Comparison of ENCODE assay signal across 1 cellular context in the genomic region with DNA sequence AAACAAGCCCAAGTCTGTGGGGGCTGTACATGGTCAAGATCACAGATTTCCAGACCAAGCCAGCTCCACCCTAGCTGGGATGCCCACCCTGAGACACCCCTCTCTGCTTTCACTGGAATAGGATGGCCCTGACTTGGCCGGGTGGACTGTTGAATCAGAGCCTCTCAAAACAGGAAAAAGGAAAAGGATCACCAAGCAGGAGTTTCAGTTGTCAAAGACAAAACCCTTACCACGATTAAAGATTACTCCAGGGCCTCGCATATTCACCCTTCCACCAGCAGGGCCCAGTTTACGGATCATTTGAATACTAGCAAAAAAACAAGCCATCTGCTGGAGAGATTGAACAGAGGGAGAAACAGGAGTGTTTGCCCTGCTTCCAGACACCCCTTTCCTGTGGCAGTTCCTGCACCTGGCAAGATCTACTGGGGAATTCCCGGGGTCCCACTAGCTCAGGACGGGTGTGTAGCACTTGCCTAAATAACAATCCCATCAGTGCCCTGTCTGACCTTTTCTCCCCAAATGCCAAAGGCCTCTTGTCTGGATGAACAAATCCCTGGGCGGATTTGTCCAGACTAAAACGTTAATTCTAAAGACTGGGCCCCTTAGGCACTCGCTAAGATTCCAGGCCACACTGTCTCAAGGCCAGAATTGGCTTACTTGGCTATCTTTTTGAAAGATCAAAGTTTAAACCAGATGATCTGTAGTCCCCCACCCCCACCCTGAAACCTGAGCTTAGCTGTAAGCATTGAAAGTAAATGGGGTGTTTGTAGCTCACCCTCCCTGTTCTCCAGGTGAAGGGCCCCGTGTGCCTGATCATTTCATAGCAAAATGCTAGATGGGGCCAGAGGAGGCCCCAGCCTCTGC.
A peak's percentile ranks its signal among the peaks of the same experiment; 100 is the strongest.
TF ChIP-seq lines count a peak whose summit lies in the region.

No MANE protein-coding gene starts in this region.

TF ChIP-seq in HEK293, 187 proteins besides CTCF, POLR2A, EP300 and RAD21 (continued from another document):
- TF ChIP-seq, protein P1, sequence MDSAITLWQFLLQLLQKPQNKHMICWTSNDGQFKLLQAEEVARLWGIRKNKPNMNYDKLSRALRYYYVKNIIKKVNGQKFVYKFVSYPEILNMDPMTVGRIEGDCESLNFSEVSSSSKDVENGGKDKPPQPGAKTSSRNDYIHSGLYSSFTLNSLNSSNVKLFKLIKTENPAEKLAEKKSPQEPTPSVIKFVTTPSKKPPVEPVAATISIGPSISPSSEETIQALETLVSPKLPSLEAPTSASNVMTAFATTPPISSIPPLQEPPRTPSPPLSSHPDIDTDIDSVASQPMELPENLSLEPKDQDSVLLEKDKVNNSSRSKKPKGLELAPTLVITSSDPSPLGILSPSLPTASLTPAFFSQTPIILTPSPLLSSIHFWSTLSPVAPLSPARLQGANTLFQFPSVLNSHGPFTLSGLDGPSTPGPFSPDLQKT (IDR thresholded peaks at IDR 0.05; ENCODE audit: borderline replicate concordance, low read depth, low read length) = no peak
- peak; percentile 61 for TF ChIP-seq WT1 (tag by site-specific recombination; IDR thresholded peaks at IDR 0.05)
- TF ChIP-seq ZNF596 (tag by site-specific recombination; IDR thresholded peaks at IDR 0.05) = no peak
- TF ChIP-seq ZBTB49 (tag by site-specific recombination; IDR thresholded peaks at IDR 0.05; ENCODE audit: low read depth) = no peak
- TF ChIP-seq ZBTB17 (tag by site-specific recombination; IDR thresholded peaks at IDR 0.05) = peak; percentile 26; the same call in 1 of the 2 replicates
- TF ChIP-seq REPIN1 (tag by site-specific recombination; IDR thresholded peaks at IDR 0.05; ENCODE audit: low read depth) = no peak
- no peak for TF ChIP-seq HIC1 (tag by site-specific recombination; IDR thresholded peaks at IDR 0.05)
- no peak for TF ChIP-seq ZNF488 (tag by site-specific recombination; IDR thresholded peaks at IDR 0.05)
- 0 out of 2 replicates have a peak, but pooled peaks have one; percentile 22 for TF ChIP-seq ZNF10 (tag by site-specific recombination; IDR thresholded peaks at IDR 0.05)
- TF ChIP-seq GFI1B (tag by site-specific recombination; IDR thresholded peaks at IDR 0.05) = no peak
- 0 out of 2 replicates have a peak, but pooled peaks have one; percentile 16 for TF ChIP-seq ZNF366 (tag by site-specific recombination; conservative IDR thresholded peaks at IDR 0.05)
- no peak for TF ChIP-seq ZNF645 (tag by site-specific recombination; IDR thresholded peaks at IDR 0.05)
- TF ChIP-seq SETDB1 (IDR thresholded peaks at IDR 0.05; ENCODE audit: insufficient read length, low read length) = no peak
- no peak for TF ChIP-seq ZNF433 (tag by site-specific recombination; IDR thresholded peaks at IDR 0.05; ENCODE audit: low read depth)
- TF ChIP-seq ZNF214 (tag by site-specific recombination; IDR thresholded peaks at IDR 0.05; ENCODE audit: borderline replicate concordance) = no peak
- TF ChIP-seq ZNF555 (tag by site-specific recombination; conservative IDR thresholded peaks at IDR 0.05) = no peak
- no peak for TF ChIP-seq ZNF239 (tag by site-specific recombination; IDR thresholded peaks at IDR 0.05)
- no peak for TF ChIP-seq ZNF791 (tag by site-specific recombination; IDR thresholded peaks at IDR 0.05)
- no peak; the same call in 1 of the 2 replicates for TF ChIP-seq KLF17 (tag by site-specific recombination; IDR thresholded peaks at IDR 0.05)
- 0 out of 2 replicates have a peak, but pooled peaks have one; percentile 20 for TF ChIP-seq ZXDB (tag by site-specific recombination; IDR thresholded peaks at IDR 0.05)
- TF ChIP-seq MZF1 (tag by site-specific recombination; IDR thresholded peaks at IDR 0.05; ENCODE audit: borderline replicate concordance) = 0 out of 2 replicates have a peak, but pooled peaks have one; percentile 26
- no peak for TF ChIP-seq ZNF112 (tag by site-specific recombination; IDR thresholded peaks at IDR 0.05)
- TF ChIP-seq ZNF558 (tag by site-specific recombination; IDR thresholded peaks at IDR 0.05) = no peak
- no peak for TF ChIP-seq MEIS1 (CRISPR knock-in tag; IDR thresholded peaks at IDR 0.05; ENCODE audit: borderline replicate concordance)
- TF ChIP-seq ZNF585B (tag by site-specific recombination; IDR thresholded peaks at IDR 0.05) = no peak
- no peak for TF ChIP-seq ZNF335 (tag by site-specific recombination; conservative IDR thresholded peaks at IDR 0.05)
- peak; percentile 95 for TF ChIP-seq PRDM10 (tag by site-specific recombination; IDR thresholded peaks at IDR 0.05)
